19 cellular contexts compared by ENCODE assay signal in genomic region chr2:150909090-150909489, GRCh38.
DNase-seq lines count a peak whose midpoint lies in the region; ATAC-seq and TF ChIP-seq lines count a peak whose summit lies in the region.
"Had no signal": no experiment of that assay in that cellular context is flagged by ENCODE, and none has a peak within 500 bp of the region (broad histone marks: within the 10 kb centered on the region; RNA-seq: fewer than 3 reads in every experiment).

No MANE protein-coding gene starts in this region.

- no peaks in the 10 kb centered on the region for H3K27me3 ChIP-seq in colonic mucosa
- H3K27me3 ChIP-seq in right atrium auricular region = no peaks in the 10 kb centered on the region
- H3K27me3 ChIP-seq: brain microvascular endothelial cell, esophagus squamous epithelium had no signal

- DNase-seq in colonic mucosa = no peak
- no peak for DNase-seq in right atrium auricular region (ENCODE audit: low spot score)
- no peak for DNase-seq in activated CD4-positive, alpha-beta T cell treated with anti-CD3 and anti-CD28 coated beads, Interleukin-2, amount 50 U/mL, for 1 hour
- no peak for DNase-seq in NCI-H2107 treated with DMSO at 0.1 percent for 48 hours (lab: John Stamatoyannopoulos, UW; ENCODE audit: unreplicated experiment)
- DNase-seq: activated CD4-positive, alpha-beta T cell treated with anti-CD3 and anti-CD28 coated beads, Interleukin-2, amount 10 ng/mL, durations not matched to agents 24 days and 14 days; activated naive CD8-positive, alpha-beta T cell treated with anti-CD3 and anti-CD28 coated beads for 36 hours; brain microvascular endothelial cell; CD4-positive, alpha-beta T cell; dorsolateral prefrontal cortex; esophagus squamous epithelium; naive B cell; NCI-H187 treated with DMSO at 0.1 percent for 48 hours; NCI-H69 had no signal

- H3K36me3 ChIP-seq in colonic mucosa (no peaks in the 10 kb centered on the region), right atrium auricular region (no peaks in the 10 kb centered on the region)
- H3K36me3 ChIP-seq: brain microvascular endothelial cell, esophagus squamous epithelium had no signal

- H3K27ac ChIP-seq in colonic mucosa (no peak overlapping the region), right atrium auricular region (no peak overlapping the region)
- H3K27ac ChIP-seq: brain microvascular endothelial cell, dorsolateral prefrontal cortex, esophagus squamous epithelium had no signal

- TF ChIP-seq CTCF in colonic mucosa (IDR thresholded peaks at IDR 0.05) = no peak
- TF ChIP-seq CTCF in right atrium auricular region (IDR thresholded peaks at IDR 0.05) = no peak

- H3K9ac ChIP-seq in colonic mucosa (ENCODE audit: low read depth in 2 of 2, low read length in 2 of 2) = no peak overlapping the region

- H3K9me3 ChIP-seq in colonic mucosa = no peaks in the 10 kb centered on the region
- no peaks in the 10 kb centered on the region for H3K9me3 ChIP-seq in right atrium auricular region
- H3K9me3 ChIP-seq: esophagus squamous epithelium had no signal

- no peaks in the 10 kb centered on the region for H3K4me1 ChIP-seq in colonic mucosa
- H3K4me1 ChIP-seq in right atrium auricular region = no peaks in the 10 kb centered on the region

- ATAC-seq in GM18499 (IDR thresholded peaks at IDR 0.05; ENCODE audit: insufficient read depth, unreplicated experiment) = peak; percentile 60
- peak; percentile 72 for ATAC-seq in GM19351 (IDR thresholded peaks at IDR 0.05; ENCODE audit: unreplicated experiment)
- peak; percentile 52 for ATAC-seq in HG02759 (IDR thresholded peaks at IDR 0.05; ENCODE audit: unreplicated experiment)
- ATAC-seq in HG03442 (IDR thresholded peaks at IDR 0.05; ENCODE audit: unreplicated experiment) = peak; percentile 76
- ATAC-seq: Panc1 had no signal

- H3K4me3 ChIP-seq in colonic mucosa = no peak overlapping the region
- no peak overlapping the region for H3K4me3 ChIP-seq in right atrium auricular region
- H3K4me3 ChIP-seq: dorsolateral prefrontal cortex, esophagus squamous epithelium, lung had no signal

- intact Hi-C loops in colonic mucosa (cut with DNase I) = no loop called here
